Comparison of ENCODE assay signal across 2 cellular contexts in the genomic region with DNA sequence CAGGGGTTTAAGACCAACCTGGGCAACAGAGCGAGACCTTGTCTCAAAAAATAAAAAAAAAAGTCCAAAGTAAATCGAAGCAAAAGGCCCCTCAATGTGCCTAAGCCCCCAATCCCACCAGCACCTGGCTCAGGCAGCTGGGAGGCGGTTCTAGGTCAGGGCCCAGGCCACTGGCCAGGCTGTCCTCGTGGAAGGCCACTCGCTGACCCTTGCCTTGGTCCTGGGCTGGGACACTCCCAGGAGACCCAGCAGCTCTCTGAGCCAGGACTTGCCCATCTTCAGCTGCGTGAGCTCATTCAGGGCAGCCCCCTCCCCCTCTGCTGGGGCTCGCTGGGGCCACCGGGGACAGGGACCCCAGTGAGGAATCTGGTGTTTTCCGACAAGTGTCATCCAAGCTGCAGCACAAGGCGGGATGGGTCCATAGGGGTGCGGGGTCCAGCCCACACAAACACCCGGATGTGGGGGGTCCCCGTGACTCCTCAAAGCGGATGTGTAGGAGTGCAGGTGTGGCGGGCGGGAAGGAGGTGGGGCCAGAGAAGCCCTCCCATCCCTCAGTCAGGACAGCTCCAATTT.
TF ChIP-seq lines count a peak whose summit lies in the region.

No MANE protein-coding gene starts in this region.

TF ChIP-seq in liver, 16 proteins besides CTCF, POLR2A, EP300 and RAD21:
- TF ChIP-seq TAF1 (conservative IDR thresholded peaks at IDR 0.05) (no peak), SP1 (IDR thresholded peaks at IDR 0.05) (peak; percentile 6), GABPA (IDR thresholded peaks at IDR 0.05 in 1 of 2, conservative IDR thresholded peaks at IDR 0.05 in 1 of 2) (no peak), FOXA2 (IDR thresholded peaks at IDR 0.05) (no peak), NR2F2 (IDR thresholded peaks at IDR 0.05) (no peak), HNF4A (conservative IDR thresholded peaks at IDR 0.05) (peak; percentile 34 to 70), RXRA (IDR thresholded peaks at IDR 0.05) (peak; percentile 62 to 65)
- TF ChIP-seq, protein P1, sequence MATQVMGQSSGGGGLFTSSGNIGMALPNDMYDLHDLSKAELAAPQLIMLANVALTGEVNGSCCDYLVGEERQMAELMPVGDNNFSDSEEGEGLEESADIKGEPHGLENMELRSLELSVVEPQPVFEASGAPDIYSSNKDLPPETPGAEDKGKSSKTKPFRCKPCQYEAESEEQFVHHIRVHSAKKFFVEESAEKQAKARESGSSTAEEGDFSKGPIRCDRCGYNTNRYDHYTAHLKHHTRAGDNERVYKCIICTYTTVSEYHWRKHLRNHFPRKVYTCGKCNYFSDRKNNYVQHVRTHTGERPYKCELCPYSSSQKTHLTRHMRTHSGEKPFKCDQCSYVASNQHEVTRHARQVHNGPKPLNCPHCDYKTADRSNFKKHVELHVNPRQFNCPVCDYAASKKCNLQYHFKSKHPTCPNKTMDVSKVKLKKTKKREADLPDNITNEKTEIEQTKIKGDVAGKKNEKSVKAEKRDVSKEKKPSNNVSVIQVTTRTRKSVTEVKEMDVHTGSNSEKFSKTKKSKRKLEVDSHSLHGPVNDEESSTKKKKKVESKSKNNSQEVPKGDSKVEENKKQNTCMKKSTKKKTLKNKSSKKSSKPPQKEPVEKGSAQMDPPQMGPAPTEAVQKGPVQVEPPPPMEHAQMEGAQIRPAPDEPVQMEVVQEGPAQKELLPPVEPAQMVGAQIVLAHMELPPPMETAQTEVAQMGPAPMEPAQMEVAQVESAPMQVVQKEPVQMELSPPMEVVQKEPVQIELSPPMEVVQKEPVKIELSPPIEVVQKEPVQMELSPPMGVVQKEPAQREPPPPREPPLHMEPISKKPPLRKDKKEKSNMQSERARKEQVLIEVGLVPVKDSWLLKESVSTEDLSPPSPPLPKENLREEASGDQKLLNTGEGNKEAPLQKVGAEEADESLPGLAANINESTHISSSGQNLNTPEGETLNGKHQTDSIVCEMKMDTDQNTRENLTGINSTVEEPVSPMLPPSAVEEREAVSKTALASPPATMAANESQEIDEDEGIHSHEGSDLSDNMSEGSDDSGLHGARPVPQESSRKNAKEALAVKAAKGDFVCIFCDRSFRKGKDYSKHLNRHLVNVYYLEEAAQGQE (IDR thresholded peaks at IDR 0.05): no peak
- TF ChIP-seq, protein P2, sequence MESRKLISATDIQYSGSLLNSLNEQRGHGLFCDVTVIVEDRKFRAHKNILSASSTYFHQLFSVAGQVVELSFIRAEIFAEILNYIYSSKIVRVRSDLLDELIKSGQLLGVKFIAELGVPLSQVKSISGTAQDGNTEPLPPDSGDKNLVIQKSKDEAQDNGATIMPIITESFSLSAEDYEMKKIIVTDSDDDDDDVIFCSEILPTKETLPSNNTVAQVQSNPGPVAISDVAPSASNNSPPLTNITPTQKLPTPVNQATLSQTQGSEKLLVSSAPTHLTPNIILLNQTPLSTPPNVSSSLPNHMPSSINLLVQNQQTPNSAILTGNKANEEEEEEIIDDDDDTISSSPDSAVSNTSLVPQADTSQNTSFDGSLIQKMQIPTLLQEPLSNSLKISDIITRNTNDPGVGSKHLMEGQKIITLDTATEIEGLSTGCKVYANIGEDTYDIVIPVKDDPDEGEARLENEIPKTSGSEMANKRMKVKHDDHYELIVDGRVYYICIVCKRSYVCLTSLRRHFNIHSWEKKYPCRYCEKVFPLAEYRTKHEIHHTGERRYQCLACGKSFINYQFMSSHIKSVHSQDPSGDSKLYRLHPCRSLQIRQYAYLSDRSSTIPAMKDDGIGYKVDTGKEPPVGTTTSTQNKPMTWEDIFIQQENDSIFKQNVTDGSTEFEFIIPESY (IDR thresholded peaks at IDR 0.05): no peak
- TF ChIP-seq, protein P3, sequence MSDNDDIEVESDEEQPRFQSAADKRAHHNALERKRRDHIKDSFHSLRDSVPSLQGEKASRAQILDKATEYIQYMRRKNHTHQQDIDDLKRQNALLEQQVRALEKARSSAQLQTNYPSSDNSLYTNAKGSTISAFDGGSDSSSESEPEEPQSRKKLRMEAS (IDR thresholded peaks at IDR 0.05): peak; percentile 2

TF ChIP-seq in HepG2, 621 proteins besides CTCF, POLR2A, EP300 and RAD21:
- no peak for TF ChIP-seq GPN1 (CRISPR knock-in tag; IDR thresholded peaks at IDR 0.05; ENCODE audit: borderline replicate concordance)
- no peak for TF ChIP-seq NFKB2 (CRISPR knock-in tag; IDR thresholded peaks at IDR 0.05; ENCODE audit: borderline replicate concordance)
- TF ChIP-seq NBN (conservative IDR thresholded peaks at IDR 0.05): no peak
- TF ChIP-seq RARA (CRISPR knock-in tag; IDR thresholded peaks at IDR 0.05): no peak
